Comparison of ENCODE assay signal across 23 cellular contexts in genomic region chr21:31308584-31308983, GRCh38. TPM values are rescaled to one million over a fixed set of nuclear protein-coding genes. Genes with fewer than 3 reads are reported as not detected.
A peak's percentile ranks its signal among the peaks of the same experiment; 100 is the strongest.
DNase-seq lines count a peak whose midpoint lies in the region; ATAC-seq, FAIRE-seq and TF ChIP-seq lines count a peak whose summit lies in the region.
"Had no signal": no experiment of that assay in that cellular context is flagged by ENCODE, and none has a peak within 500 bp of the region (broad histone marks: within the 10 kb centered on the region; RNA-seq: fewer than 3 reads in every experiment).

No MANE protein-coding gene starts in this region.

- TF ChIP-seq CTCF in liver (IDR thresholded peaks at IDR 0.05; ENCODE audit: low read depth, low read length, missing input control): no peak
- no peak for TF ChIP-seq CTCF in HepG2 (CRISPR knock-in tag; IDR thresholded peaks at IDR 0.05)

- H3K9me3 Mint-ChIP-seq in stimulated activated memory B cell treated with anti-CD40 and anti-IgM and Interleukin-4, amounts not matched to agents 10 μg/mL and 1 μg/mL and 100 μg/mL, for 72 hours: no peaks in the 10 kb centered on the region
- H3K9me3 Mint-ChIP-seq: CD4-positive, CD25-positive, alpha-beta regulatory T cell; CD8-positive, alpha-beta T cell had no signal

- CTCF ChIA-PET in HepG2 (lab: Yijun Ruan, JAX; ENCODE audit: low intra/inter-chr PET ratio, low total read pairs): no interaction called here

- H3K4me3 ChIP-seq in liver (ENCODE audit: low read depth in 1 of 3, low read length in 3 of 3): no peak overlapping the region
- H3K4me3 ChIP-seq in HepG2 (replicated peaks in 1 of 3; ENCODE audit: insufficient read depth in 1 of 3, low read depth in 2 of 3, low read length in 3 of 3): no peak overlapping the region
- H3K4me3 ChIP-seq: BLaER1, HAP-1 had no signal

- FAIRE-seq in HepG2 (lab: Jason Lieb, UNC) (no peak), urothelium cell line (lab: Jason Lieb, UNC) (peak; percentile 27)
- FAIRE-seq: A204.1, D721Med, GM12891, GM18507, H54 had no signal

- no peak for TF ChIP-seq RAD21 in liver (IDR thresholded peaks at IDR 0.05)
- TF ChIP-seq RAD21 in HepG2 (CRISPR knock-in tag; IDR thresholded peaks at IDR 0.05): no peak

- no peaks in the 10 kb centered on the region for H3K36me3 Mint-ChIP-seq in stimulated activated memory B cell treated with anti-CD40 and anti-IgM and Interleukin-4, amounts not matched to agents 10 μg/mL and 1 μg/mL and 100 μg/mL, for 72 hours
- H3K36me3 Mint-ChIP-seq: CD4-positive, CD25-positive, alpha-beta regulatory T cell; CD8-positive, alpha-beta T cell had no signal

- no peaks in the 10 kb centered on the region for H4K20me1 ChIP-seq in HepG2 (ENCODE audit: insufficient read depth, low read length)
- H4K20me1 ChIP-seq: BLaER1 had no signal

- H3K79me2 ChIP-seq in HepG2 (ENCODE audit: insufficient read depth, low read length): no peaks in the 10 kb centered on the region

- TF ChIP-seq POLR2A in HepG2 (IDR thresholded peaks at IDR 0.05; ENCODE audit: insufficient read depth in 1 of 2, low read depth in 2 of 2, low read length in 2 of 2): no peak

- no peak overlapping the region for H3K27ac ChIP-seq in liver (ENCODE audit: low read depth in 1 of 2, low read length in 2 of 2)
- no peak overlapping the region for H3K27ac ChIP-seq in HepG2 (ENCODE audit: extremely low read length, insufficient read depth, low read length)
- H3K27ac ChIP-seq: 22Rv1, BLaER1, C4-2B had no signal

- in situ Hi-C loops in HepG2 (cut with HindIII; ENCODE audit: extremely low pct_ligation_motif_present, low pct_unique_long_range_greater_than_20kb): no loop called here

- WGBS in liver: 71% methylated on average over 7 of the region's 7 CpGs
- 46% methylated on average over 7 of the region's 7 CpGs for WGBS in HepG2 (ENCODE audit: low lambda C conversion rate)

- no peaks in the 10 kb centered on the region for H3K4me1 ChIP-seq in liver (ENCODE audit: control insufficient read depth in 4 of 4, insufficient read depth in 4 of 4, low read length in 3 of 4)
- no peaks in the 10 kb centered on the region for H3K4me1 ChIP-seq in HepG2 (ENCODE audit: insufficient read depth, low read length)
- H3K4me1 ChIP-seq: HAP-1 had no signal

- H2AFZ ChIP-seq in HepG2 (ENCODE audit: low read length): no peak overlapping the region

- H3K27me3 ChIP-seq in liver (ENCODE audit: control insufficient read depth in 4 of 4, insufficient read depth in 4 of 4, low read length in 3 of 4): no peaks in the 10 kb centered on the region
- no peaks in the 10 kb centered on the region for H3K27me3 ChIP-seq in HepG2 (ENCODE audit: control insufficient read depth in 1 of 2, insufficient read depth in 2 of 2, low read length in 2 of 2)
- H3K27me3 ChIP-seq: BLaER1 had no signal

- DNase-seq in HepG2 (ENCODE audit: low spot score) (no peak), mucosa of gallbladder (ENCODE audit: low spot score) (peak; percentile 12), urothelium cell line (ENCODE audit: low spot score) (no peak), LoVo (ENCODE audit: low spot score) (no peak)
- DNase-seq: CD4-positive, CD25-positive, alpha-beta regulatory T cell; CD8-positive, alpha-beta T cell; DMS 273 treated with DMSO at 0.1 percent for 48 hours; DMS79; EL; GF-D8; GOT3 had no signal

- no peaks in the 10 kb centered on the region for H3K4me1 Mint-ChIP-seq in stimulated activated memory B cell treated with anti-CD40 and anti-IgM and Interleukin-4, amounts not matched to agents 10 μg/mL and 1 μg/mL and 100 μg/mL, for 72 hours
- H3K4me1 Mint-ChIP-seq: B cell; CD4-positive, CD25-positive, alpha-beta regulatory T cell had no signal

- intact Hi-C loops in HepG2 (cut with micrococcal nuclease; ENCODE audit: unreplicated experiment): no loop called here

- H3K4me3 Mint-ChIP-seq in stimulated activated memory B cell treated with anti-CD40 and anti-IgM and Interleukin-4, amounts not matched to agents 10 μg/mL and 1 μg/mL and 100 μg/mL, for 72 hours: no peak overlapping the region
- H3K4me3 Mint-ChIP-seq: B cell; CD4-positive, CD25-positive, alpha-beta regulatory T cell; CD8-positive, alpha-beta T cell had no signal

- no peak for ATAC-seq in HepG2
- ATAC-seq in stimulated activated memory B cell treated with anti-CD40 and anti-IgM and Interleukin-4, amounts not matched to agents 10 μg/mL and 1 μg/mL and 100 μg/mL, for 72 hours: no peak
- ATAC-seq: CD8-positive, alpha-beta T cell had no signal

- H3K9ac ChIP-seq in liver (ENCODE audit: low read depth in 1 of 2, low read length in 2 of 2): no peak overlapping the region
- no peak overlapping the region for H3K9ac ChIP-seq in HepG2 (ENCODE audit: insufficient read depth, low read depth, low read length)
- H3K9ac ChIP-seq: BLaER1 had no signal

- BruUV-seq in HepG2 (replicated peaks; lab: Mats Ljungman, UMichigan): no TSS peak

- H3K27ac Mint-ChIP-seq in stimulated activated memory B cell treated with anti-CD40 and anti-IgM and Interleukin-4, amounts not matched to agents 10 μg/mL and 1 μg/mL and 100 μg/mL, for 72 hours: no peak overlapping the region
- H3K27ac Mint-ChIP-seq: B cell; CD4-positive, CD25-positive, alpha-beta regulatory T cell; CD8-positive, alpha-beta T cell had no signal

- no peak overlapping the region for H3K4me2 ChIP-seq in HepG2 (ENCODE audit: low read depth, low read length)
- H3K4me2 ChIP-seq: BLaER1 had no signal

- POLR2A ChIA-PET in HepG2 (lab: Yijun Ruan, JAX): no interaction called here

- H3K9me3 ChIP-seq in liver (ENCODE audit: control insufficient read depth in 4 of 4, low read length in 3 of 4) (no peaks in the 10 kb centered on the region), HepG2 (ENCODE audit: low read length) (no peaks in the 10 kb centered on the region)
- H3K9me3 ChIP-seq: BLaER1, HAP-1 had no signal

- no peaks in the 10 kb centered on the region for H3K36me3 ChIP-seq in liver (ENCODE audit: control insufficient read depth in 4 of 4, insufficient read depth in 3 of 4, low read depth in 1 of 4, low read length in 3 of 4)
- H3K36me3 ChIP-seq in HepG2 (replicated peaks in 1 of 2; ENCODE audit: control insufficient read depth in 1 of 2, insufficient read depth in 2 of 2, low read length in 2 of 2): no peaks in the 10 kb centered on the region
- H3K36me3 ChIP-seq: HAP-1 had no signal

- no peak for TF ChIP-seq EP300 in HepG2 (IDR thresholded peaks at IDR 0.05; ENCODE audit: low read depth in 2 of 2, low read length in 2 of 2)
- no peak for TF ChIP-seq EP300 in HepG2 (CRISPR knock-in tag; IDR thresholded peaks at IDR 0.05; ENCODE audit: borderline replicate concordance)

- H3K27me3 Mint-ChIP-seq in stimulated activated memory B cell treated with anti-CD40 and anti-IgM and Interleukin-4, amounts not matched to agents 10 μg/mL and 1 μg/mL and 100 μg/mL, for 72 hours: no peaks in the 10 kb centered on the region
- H3K27me3 Mint-ChIP-seq: B cell; CD4-positive, CD25-positive, alpha-beta regulatory T cell had no signal

TF ChIP-seq in liver, 16 proteins besides CTCF, POLR2A, EP300 and RAD21:
- TF ChIP-seq RXRA (IDR thresholded peaks at IDR 0.05) (peak; percentile 68 to 90), FOXA2 (IDR thresholded peaks at IDR 0.05) (peak; percentile 12)
- TF ChIP-seq, protein P1, sequence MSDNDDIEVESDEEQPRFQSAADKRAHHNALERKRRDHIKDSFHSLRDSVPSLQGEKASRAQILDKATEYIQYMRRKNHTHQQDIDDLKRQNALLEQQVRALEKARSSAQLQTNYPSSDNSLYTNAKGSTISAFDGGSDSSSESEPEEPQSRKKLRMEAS (IDR thresholded peaks at IDR 0.05): no peak

TF ChIP-seq in HepG2, 621 proteins besides CTCF, POLR2A, EP300 and RAD21:
- TF ChIP-seq MXI1 (IDR thresholded peaks at IDR 0.05; ENCODE audit: borderline replicate concordance, low read depth, low read length) (no peak), SPEN (CRISPR knock-in tag; IDR thresholded peaks at IDR 0.05; ENCODE audit: low read depth) (no peak), ZSCAN5A (CRISPR knock-in tag; IDR thresholded peaks at IDR 0.05; ENCODE audit: borderline replicate concordance) (no peak), SYNCRIP (IDR thresholded peaks at IDR 0.05; ENCODE audit: insufficient read depth, low read depth, low read length) (no peak)

RNA-seq across cellular contexts. Expression of gene TIAM1, which starts 35.5 kb away (rescaled TPM):
- total RNA-seq in liver (1 to 10 TPM; 4.3 to 7.4 TPM), HepG2 (2016; rRNA removed; fragmentation: Illumina TruSeq; extraction: Trizol) (0.07 and 0.24 TPM in 2 replicates), mucosa of gallbladder (15.0 TPM)
- polyA plus RNA-seq in liver (1 to 10 TPM; 3.0 to 5.2 TPM), HepG2 (2011; rRNA removed) (0.13 and 0.24 TPM in 2 replicates)
- 0.09 TPM in 1 of 2 replicates, not detected in the other for total RNA-seq in HepG2 (2016; cell fraction: cytosol; rRNA removed; fragmentation: Illumina TruSeq; extraction: Trizol; ENCODE audit: low read depth)
- 0.11 and 0.16 TPM in 2 replicates for total RNA-seq in HepG2 (2016; cell fraction: insoluble cytoplasmic fraction; rRNA removed; fragmentation: Illumina TruSeq; extraction: Trizol)
- 0.06 and 0.21 TPM in 2 replicates for total RNA-seq in HepG2 (2016; cell fraction: membrane; rRNA removed; fragmentation: Illumina TruSeq; extraction: Trizol)
- 0.13 and 0.16 TPM in 2 replicates for total RNA-seq in HepG2 (2016; cell fraction: nucleus; rRNA removed; fragmentation: Illumina TruSeq; extraction: Trizol)
- 0.08 and 0.10 TPM in 2 replicates for polyA plus RNA-seq in HepG2 (2011; cell fraction: cytosol; rRNA removed)
- polyA plus RNA-seq in HepG2 (2011; cell fraction: nucleus; rRNA removed): 0.32 and 0.62 TPM in 2 replicates
- polyA plus RNA-seq in HepG2 (2012): 0.25 and 0.35 TPM in 2 replicates
- polyA plus RNA-seq in HepG2 (2016; cell fraction: cytosol; fragmentation: Illumina TruSeq; extraction: Trizol; ENCODE audit: low read depth): not detected in 2 replicates
- 0.28 TPM in 1 of 2 replicates, not detected in the other for polyA plus RNA-seq in HepG2 (2016; cell fraction: insoluble cytoplasmic fraction; fragmentation: Illumina TruSeq; extraction: Trizol; ENCODE audit: low read depth)
- not detected in 2 replicates for polyA plus RNA-seq in HepG2 (2016; cell fraction: membrane; fragmentation: Illumina TruSeq; extraction: Trizol; ENCODE audit: low read depth)
- polyA plus RNA-seq in HepG2 (2016; cell fraction: nucleus; fragmentation: Illumina TruSeq; extraction: Trizol; ENCODE audit: insufficient read depth, low read depth): 0.13 TPM in 1 of 2 replicates, not detected in the other
- polyA minus RNA-seq in HepG2 (2011; rRNA and poly(A)+ RNA removed; ENCODE audit: low replicate concordance): 0.88 TPM in 1 of 2 replicates, not detected in the other
- polyA minus RNA-seq in HepG2 (2011; cell fraction: cytosol; rRNA and poly(A)+ RNA removed): 0.30 TPM in 1 of 2 replicates, not detected in the other
- polyA minus RNA-seq in HepG2 (2011; cell fraction: nucleus; rRNA and poly(A)+ RNA removed): 1.1 and 1.2 TPM in 2 replicates
